In the genomic region with DNA sequence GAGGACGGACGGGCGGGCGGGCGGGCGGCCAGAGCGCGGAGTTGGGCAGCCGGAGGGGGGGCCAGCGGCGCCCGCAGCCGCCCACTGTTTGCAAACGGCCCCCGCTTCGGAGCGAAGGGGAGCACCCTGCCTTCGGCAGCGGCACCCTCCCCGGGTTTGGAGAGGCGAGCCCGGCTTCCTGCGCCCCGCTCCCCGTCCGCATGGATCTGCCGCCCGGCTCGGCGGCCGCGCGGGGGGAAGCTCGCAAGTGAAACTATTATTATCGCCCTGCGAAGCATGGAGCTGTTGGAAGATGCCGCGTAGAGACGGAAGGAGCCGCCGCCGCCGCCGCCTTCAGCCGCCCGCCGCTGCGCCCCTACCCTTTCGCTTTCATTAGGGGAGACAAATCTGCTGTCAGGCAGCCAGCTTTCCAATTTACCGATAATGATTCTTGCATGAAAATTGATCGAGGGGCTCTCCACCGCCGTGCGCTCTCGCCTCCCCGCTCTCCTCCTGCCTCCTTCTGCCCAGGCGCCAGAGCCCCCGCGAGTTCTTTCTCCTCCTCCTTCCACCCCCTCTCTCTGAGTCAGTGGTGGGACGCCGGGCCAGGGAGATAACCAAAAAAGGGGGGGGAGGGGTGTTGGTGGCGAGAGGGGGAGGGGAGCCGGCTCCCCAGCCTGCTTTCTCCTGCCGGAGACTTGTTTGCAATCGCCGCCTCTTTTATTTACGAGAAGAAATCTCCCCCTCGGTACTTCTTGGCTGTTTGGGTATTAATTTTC, we compare ENCODE assay signal across 1 cellular context.
TF ChIP-seq lines count a peak whose summit lies in the region.

No MANE protein-coding gene starts in this region.

TF ChIP-seq in HEK293, 187 proteins besides CTCF, POLR2A, EP300 and RAD21 (continued from another document and continues in another):
- TF ChIP-seq ZNF529 (tag by site-specific recombination; IDR thresholded peaks at IDR 0.05; ENCODE audit: insufficient replicate concordance) (no peak), ZNF521 (tag by site-specific recombination; IDR thresholded peaks at IDR 0.05) (no peak), ZNF768 (tag by site-specific recombination; IDR thresholded peaks at IDR 0.05) (no peak), YY2 (tag by site-specific recombination; IDR thresholded peaks at IDR 0.05) (no peak), ZNF473 (tag by site-specific recombination; IDR thresholded peaks at IDR 0.05) (no peak), ZNF214 (tag by site-specific recombination; IDR thresholded peaks at IDR 0.05; ENCODE audit: borderline replicate concordance) (no peak), KLF10 (tag by site-specific recombination; IDR thresholded peaks at IDR 0.05) (no peak), ZNF548 (tag by site-specific recombination; IDR thresholded peaks at IDR 0.05) (no peak), ZNF248 (tag by site-specific recombination; IDR thresholded peaks at IDR 0.05) (no peak), ZNF2 (tag by site-specific recombination; IDR thresholded peaks at IDR 0.05) (no peak), ZNF121 (tag by site-specific recombination; IDR thresholded peaks at IDR 0.05) (no peak), ZNF514 (tag by site-specific recombination; IDR thresholded peaks at IDR 0.05) (no peak), ZNF561 (tag by site-specific recombination; IDR thresholded peaks at IDR 0.05; ENCODE audit: borderline replicate concordance) (peak; percentile 72; the same call in 1 of the 2 replicates), HOXA7 (CRISPR knock-in tag; IDR thresholded peaks at IDR 0.05; ENCODE audit: borderline replicate concordance) (no peak), ZNF555 (tag by site-specific recombination; conservative IDR thresholded peaks at IDR 0.05) (no peak), ZNF239 (tag by site-specific recombination; IDR thresholded peaks at IDR 0.05) (no peak), ZNF266 (tag by site-specific recombination; IDR thresholded peaks at IDR 0.05; ENCODE audit: low read depth) (no peak), MYNN (tag by site-specific recombination; IDR thresholded peaks at IDR 0.05; ENCODE audit: borderline replicate concordance) (no peak), ZNF10 (tag by site-specific recombination; IDR thresholded peaks at IDR 0.05) (no peak), ZNF140 (tag by site-specific recombination; IDR thresholded peaks at IDR 0.05) (no peak), ZSCAN16 (tag by site-specific recombination; IDR thresholded peaks at IDR 0.05) (no peak), ZNF843 (tag by site-specific recombination; IDR thresholded peaks at IDR 0.05) (no peak), ZEB2 (tag by site-specific recombination; IDR thresholded peaks at IDR 0.05) (no peak), ZNF785 (tag by site-specific recombination; IDR thresholded peaks at IDR 0.05) (no peak), ZNF549 (tag by site-specific recombination; IDR thresholded peaks at IDR 0.05) (no peak), ZNF157 (tag by site-specific recombination; IDR thresholded peaks at IDR 0.05) (no peak), ZNF354C (tag by site-specific recombination; IDR thresholded peaks at IDR 0.05; ENCODE audit: borderline replicate concordance, low read depth) (no peak), ZXDB (tag by site-specific recombination; IDR thresholded peaks at IDR 0.05) (peak; percentile 9; the same call in 1 of the 2 replicates), ZNF585B (tag by site-specific recombination; IDR thresholded peaks at IDR 0.05) (no peak), ZNF600 (tag by site-specific recombination; IDR thresholded peaks at IDR 0.05) (0 out of 2 replicates have a peak, but pooled peaks have one; percentile 9), ZNF211 (tag by site-specific recombination; IDR thresholded peaks at IDR 0.05; ENCODE audit: low read depth) (no peak)
- TF ChIP-seq, protein P1, sequence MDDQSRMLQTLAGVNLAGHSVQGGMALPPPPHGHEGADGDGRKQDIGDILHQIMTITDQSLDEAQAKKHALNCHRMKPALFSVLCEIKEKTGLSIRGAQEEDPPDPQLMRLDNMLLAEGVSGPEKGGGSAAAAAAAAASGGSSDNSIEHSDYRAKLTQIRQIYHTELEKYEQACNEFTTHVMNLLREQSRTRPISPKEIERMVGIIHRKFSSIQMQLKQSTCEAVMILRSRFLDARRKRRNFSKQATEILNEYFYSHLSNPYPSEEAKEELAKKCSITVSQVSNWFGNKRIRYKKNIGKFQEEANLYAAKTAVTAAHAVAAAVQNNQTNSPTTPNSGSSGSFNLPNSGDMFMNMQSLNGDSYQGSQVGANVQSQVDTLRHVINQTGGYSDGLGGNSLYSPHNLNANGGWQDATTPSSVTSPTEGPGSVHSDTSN (CRISPR knock-in tag; IDR thresholded peaks at IDR 0.05): no peak
- TF ChIP-seq, protein P2, sequence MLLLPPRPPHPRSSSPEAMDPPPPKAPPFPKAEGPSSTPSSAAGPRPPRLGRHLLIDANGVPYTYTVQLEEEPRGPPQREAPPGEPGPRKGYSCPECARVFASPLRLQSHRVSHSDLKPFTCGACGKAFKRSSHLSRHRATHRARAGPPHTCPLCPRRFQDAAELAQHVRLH (tag by site-specific recombination; IDR thresholded peaks at IDR 0.05): no peak
- TF ChIP-seq, protein P3, sequence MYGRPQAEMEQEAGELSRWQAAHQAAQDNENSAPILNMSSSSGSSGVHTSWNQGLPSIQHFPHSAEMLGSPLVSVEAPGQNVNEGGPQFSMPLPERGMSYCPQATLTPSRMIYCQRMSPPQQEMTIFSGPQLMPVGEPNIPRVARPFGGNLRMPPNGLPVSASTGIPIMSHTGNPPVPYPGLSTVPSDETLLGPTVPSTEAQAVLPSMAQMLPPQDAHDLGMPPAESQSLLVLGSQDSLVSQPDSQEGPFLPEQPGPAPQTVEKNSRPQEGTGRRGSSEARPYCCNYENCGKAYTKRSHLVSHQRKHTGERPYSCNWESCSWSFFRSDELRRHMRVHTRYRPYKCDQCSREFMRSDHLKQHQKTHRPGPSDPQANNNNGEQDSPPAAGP (tag by site-specific recombination; IDR thresholded peaks at IDR 0.05): no peak
- TF ChIP-seq, protein P4, sequence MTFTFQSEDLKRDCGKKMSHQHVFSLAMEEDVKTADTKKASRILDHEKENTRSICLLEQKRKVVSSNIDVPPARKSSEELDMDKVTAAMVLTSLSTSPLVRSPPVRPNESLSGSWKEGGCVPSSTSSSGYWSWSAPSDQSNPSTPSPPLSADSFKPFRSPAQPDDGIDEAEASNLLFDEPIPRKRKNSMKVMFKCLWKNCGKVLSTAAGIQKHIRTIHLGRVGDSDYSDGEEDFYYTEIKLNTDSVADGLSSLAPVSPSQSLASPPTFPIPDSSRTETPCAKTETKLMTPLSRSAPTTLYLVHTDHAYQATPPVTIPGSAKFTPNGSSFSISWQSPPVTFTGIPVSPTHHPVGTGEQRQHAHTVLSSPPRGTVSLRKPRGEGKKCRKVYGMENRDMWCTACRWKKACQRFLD (tag by site-specific recombination; IDR thresholded peaks at IDR 0.05): no peak
- TF ChIP-seq, protein P5, sequence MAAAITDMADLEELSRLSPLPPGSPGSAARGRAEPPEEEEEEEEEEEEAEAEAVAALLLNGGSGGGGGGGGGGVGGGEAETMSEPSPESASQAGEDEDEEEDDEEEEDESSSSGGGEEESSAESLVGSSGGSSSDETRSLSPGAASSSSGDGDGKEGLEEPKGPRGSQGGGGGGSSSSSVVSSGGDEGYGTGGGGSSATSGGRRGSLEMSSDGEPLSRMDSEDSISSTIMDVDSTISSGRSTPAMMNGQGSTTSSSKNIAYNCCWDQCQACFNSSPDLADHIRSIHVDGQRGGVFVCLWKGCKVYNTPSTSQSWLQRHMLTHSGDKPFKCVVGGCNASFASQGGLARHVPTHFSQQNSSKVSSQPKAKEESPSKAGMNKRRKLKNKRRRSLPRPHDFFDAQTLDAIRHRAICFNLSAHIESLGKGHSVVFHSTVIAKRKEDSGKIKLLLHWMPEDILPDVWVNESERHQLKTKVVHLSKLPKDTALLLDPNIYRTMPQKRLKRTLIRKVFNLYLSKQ (tag by site-specific recombination; IDR thresholded peaks at IDR 0.05; ENCODE audit: borderline replicate concordance): no peak
- TF ChIP-seq, protein P6, sequence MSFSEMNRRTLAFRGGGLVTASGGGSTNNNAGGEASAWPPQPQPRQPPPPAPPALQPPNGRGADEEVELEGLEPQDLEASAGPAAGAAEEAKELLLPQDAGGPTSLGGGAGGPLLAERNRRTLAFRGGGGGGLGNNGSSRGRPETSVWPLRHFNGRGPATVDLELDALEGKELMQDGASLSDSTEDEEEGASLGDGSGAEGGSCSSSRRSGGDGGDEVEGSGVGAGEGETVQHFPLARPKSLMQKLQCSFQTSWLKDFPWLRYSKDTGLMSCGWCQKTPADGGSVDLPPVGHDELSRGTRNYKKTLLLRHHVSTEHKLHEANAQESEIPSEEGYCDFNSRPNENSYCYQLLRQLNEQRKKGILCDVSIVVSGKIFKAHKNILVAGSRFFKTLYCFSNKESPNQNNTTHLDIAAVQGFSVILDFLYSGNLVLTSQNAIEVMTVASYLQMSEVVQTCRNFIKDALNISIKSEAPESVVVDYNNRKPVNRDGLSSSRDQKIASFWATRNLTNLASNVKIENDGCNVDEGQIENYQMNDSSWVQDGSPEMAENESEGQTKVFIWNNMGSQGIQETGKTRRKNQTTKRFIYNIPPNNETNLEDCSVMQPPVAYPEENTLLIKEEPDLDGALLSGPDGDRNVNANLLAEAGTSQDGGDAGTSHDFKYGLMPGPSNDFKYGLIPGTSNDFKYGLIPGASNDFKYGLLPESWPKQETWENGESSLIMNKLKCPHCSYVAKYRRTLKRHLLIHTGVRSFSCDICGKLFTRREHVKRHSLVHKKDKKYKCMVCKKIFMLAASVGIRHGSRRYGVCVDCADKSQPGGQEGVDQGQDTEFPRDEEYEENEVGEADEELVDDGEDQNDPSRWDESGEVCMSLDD (tag by site-specific recombination; IDR thresholded peaks at IDR 0.05): no peak
- TF ChIP-seq, protein P7, sequence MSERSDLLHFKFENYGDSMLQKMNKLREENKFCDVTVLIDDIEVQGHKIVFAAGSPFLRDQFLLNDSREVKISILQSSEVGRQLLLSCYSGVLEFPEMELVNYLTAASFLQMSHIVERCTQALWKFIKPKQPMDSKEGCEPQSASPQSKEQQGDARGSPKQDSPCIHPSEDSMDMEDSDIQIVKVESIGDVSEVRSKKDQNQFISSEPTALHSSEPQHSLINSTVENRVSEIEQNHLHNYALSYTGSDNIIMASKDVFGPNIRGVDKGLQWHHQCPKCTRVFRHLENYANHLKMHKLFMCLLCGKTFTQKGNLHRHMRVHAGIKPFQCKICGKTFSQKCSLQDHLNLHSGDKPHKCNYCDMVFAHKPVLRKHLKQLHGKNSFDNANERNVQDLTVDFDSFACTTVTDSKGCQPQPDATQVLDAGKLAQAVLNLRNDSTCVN (tag by site-specific recombination; optimal IDR thresholded peaks at IDR 0.05): peak; percentile 36
- TF ChIP-seq, protein P8, sequence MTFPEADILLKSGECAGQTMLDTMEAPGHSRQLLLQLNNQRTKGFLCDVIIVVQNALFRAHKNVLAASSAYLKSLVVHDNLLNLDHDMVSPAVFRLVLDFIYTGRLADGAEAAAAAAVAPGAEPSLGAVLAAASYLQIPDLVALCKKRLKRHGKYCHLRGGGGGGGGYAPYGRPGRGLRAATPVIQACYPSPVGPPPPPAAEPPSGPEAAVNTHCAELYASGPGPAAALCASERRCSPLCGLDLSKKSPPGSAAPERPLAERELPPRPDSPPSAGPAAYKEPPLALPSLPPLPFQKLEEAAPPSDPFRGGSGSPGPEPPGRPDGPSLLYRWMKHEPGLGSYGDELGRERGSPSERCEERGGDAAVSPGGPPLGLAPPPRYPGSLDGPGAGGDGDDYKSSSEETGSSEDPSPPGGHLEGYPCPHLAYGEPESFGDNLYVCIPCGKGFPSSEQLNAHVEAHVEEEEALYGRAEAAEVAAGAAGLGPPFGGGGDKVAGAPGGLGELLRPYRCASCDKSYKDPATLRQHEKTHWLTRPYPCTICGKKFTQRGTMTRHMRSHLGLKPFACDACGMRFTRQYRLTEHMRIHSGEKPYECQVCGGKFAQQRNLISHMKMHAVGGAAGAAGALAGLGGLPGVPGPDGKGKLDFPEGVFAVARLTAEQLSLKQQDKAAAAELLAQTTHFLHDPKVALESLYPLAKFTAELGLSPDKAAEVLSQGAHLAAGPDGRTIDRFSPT (tag by site-specific recombination; IDR thresholded peaks at IDR 0.05): 0 out of 2 replicates have a peak, but pooled peaks have one; percentile 24
- TF ChIP-seq, protein P9, sequence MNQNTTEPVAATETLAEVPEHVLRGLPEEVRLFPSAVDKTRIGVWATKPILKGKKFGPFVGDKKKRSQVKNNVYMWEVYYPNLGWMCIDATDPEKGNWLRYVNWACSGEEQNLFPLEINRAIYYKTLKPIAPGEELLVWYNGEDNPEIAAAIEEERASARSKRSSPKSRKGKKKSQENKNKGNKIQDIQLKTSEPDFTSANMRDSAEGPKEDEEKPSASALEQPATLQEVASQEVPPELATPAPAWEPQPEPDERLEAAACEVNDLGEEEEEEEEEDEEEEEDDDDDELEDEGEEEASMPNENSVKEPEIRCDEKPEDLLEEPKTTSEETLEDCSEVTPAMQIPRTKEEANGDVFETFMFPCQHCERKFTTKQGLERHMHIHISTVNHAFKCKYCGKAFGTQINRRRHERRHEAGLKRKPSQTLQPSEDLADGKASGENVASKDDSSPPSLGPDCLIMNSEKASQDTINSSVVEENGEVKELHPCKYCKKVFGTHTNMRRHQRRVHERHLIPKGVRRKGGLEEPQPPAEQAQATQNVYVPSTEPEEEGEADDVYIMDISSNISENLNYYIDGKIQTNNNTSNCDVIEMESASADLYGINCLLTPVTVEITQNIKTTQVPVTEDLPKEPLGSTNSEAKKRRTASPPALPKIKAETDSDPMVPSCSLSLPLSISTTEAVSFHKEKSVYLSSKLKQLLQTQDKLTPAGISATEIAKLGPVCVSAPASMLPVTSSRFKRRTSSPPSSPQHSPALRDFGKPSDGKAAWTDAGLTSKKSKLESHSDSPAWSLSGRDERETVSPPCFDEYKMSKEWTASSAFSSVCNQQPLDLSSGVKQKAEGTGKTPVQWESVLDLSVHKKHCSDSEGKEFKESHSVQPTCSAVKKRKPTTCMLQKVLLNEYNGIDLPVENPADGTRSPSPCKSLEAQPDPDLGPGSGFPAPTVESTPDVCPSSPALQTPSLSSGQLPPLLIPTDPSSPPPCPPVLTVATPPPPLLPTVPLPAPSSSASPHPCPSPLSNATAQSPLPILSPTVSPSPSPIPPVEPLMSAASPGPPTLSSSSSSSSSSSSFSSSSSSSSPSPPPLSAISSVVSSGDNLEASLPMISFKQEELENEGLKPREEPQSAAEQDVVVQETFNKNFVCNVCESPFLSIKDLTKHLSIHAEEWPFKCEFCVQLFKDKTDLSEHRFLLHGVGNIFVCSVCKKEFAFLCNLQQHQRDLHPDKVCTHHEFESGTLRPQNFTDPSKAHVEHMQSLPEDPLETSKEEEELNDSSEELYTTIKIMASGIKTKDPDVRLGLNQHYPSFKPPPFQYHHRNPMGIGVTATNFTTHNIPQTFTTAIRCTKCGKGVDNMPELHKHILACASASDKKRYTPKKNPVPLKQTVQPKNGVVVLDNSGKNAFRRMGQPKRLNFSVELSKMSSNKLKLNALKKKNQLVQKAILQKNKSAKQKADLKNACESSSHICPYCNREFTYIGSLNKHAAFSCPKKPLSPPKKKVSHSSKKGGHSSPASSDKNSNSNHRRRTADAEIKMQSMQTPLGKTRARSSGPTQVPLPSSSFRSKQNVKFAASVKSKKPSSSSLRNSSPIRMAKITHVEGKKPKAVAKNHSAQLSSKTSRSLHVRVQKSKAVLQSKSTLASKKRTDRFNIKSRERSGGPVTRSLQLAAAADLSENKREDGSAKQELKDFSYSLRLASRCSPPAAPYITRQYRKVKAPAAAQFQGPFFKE (tag by site-specific recombination; IDR thresholded peaks at IDR 0.05; ENCODE audit: borderline replicate concordance): no peak
